8 cellular contexts compared by ENCODE assay signal in the genomic region with DNA sequence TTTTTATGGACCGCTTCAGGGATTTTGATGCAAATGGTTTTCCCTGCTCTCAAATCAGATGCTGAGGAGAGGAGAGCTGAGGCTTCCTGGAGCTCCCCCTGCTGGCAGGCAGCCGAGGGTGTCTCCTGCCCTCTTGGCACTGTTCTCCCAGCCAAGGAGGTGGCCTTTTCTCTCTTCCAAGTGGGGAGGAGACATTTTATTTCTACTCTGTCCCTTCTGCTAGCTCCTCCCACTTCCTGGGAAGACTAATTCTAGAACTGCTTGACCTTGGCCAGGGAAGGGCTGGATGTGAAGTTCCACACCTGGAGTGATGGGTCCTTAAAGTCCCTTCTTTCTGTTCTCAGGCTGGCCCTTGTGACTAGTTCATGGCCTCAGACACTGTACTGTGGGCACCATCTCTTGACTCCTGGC. TPM values are rescaled to one million over a fixed set of nuclear protein-coding genes. Genes with fewer than 3 reads are reported as not detected.
A peak's percentile ranks its signal among the peaks of the same experiment; 100 is the strongest.
DNase-seq lines count a peak whose midpoint lies in the region; ATAC-seq and TF ChIP-seq lines count a peak whose summit lies in the region.

No MANE protein-coding gene starts in this region.

- DNase-seq in G401 (ENCODE audit: low spot score) (peak; percentile 87), MG63 (peak; percentile 82), T-helper 17 cell (peak; percentile 59 to 74 (median 64)), right cardiac atrium (peak; percentile 92 to 96 (median 96)), retina (peak; percentile 82), vagina (ENCODE audit: extremely low spot score in 2 of 2) (no peak)

- H3K4me1 ChIP-seq in right cardiac atrium (ENCODE audit: control insufficient read depth, insufficient read depth, low read length) (peaks cover 31% of the 10 kb centered on the region), vagina (peaks cover 98% of the 10 kb centered on the region)

- H3K27ac ChIP-seq in angular gyrus (ENCODE audit: low read depth, low read length) = peak overlapping the region; percentile 100
- peak overlapping the region; percentile 95 for H3K27ac ChIP-seq in right cardiac atrium (ENCODE audit: low read length)
- peak overlapping the region; percentile 100 for H3K27ac ChIP-seq in vagina

- peak overlapping the region; percentile 45 for H3K4me3 Mint-ChIP-seq in T-helper 17 cell

- H3K4me1 Mint-ChIP-seq in T-helper 17 cell = peaks cover 18% of the 10 kb centered on the region

- peak in 1 of 2 donors; percentile 31 for TF ChIP-seq POLR2A in vagina (IDR thresholded peaks at IDR 0.05)

- in situ Hi-C loops in G401 (cut with HindIII; ENCODE audit: low sequenced_read_pairs) = no loop called here

- H3K9me3 ChIP-seq in MG63 = no peaks in the 10 kb centered on the region
- H3K9me3 ChIP-seq in T-helper 17 cell (ENCODE audit: control insufficient read depth, low read length, poor library complexity, severe bottlenecking) = no peaks in the 10 kb centered on the region
- no peaks in the 10 kb centered on the region for H3K9me3 ChIP-seq in right cardiac atrium (ENCODE audit: control insufficient read depth, low read length)
- no peaks in the 10 kb centered on the region for H3K9me3 ChIP-seq in vagina

- intact Hi-C loops in right cardiac atrium (cut with DNase I) (loop anchor here in 2 of 4 donors (5.0 to 10.0 kb wide), 2 partner anchors 342 to 354 kb away; no protein-coding TSS in a partner anchor), vagina (cut with DNase I) (loop anchor here (5.0 to 10.0 kb wide), 2 partner anchors 174 to 422 kb away; no protein-coding TSS in a partner anchor)

- H3K4me3 ChIP-seq in MG63 = no peak overlapping the region
- H3K4me3 ChIP-seq in right cardiac atrium (ENCODE audit: low read length) = no peak overlapping the region
- no peak overlapping the region for H3K4me3 ChIP-seq in vagina

- TF ChIP-seq CTCF in vagina (IDR thresholded peaks at IDR 0.05) = peak; percentile 40 to 69 (median 52)

- no peaks in the 10 kb centered on the region for H3K27me3 Mint-ChIP-seq in T-helper 17 cell

- peak overlapping the region; percentile 97 for H3K27ac Mint-ChIP-seq in T-helper 17 cell

- 3% methylated on average over 2 of the region's 2 CpGs for WGBS in right cardiac atrium

- H3K27me3 ChIP-seq in MG63 = no peaks in the 10 kb centered on the region
- H3K27me3 ChIP-seq in right cardiac atrium (ENCODE audit: control insufficient read depth, insufficient read depth) = no peaks in the 10 kb centered on the region
- H3K27me3 ChIP-seq in vagina = no peaks in the 10 kb centered on the region

- peak; percentile 29 for ATAC-seq in T-helper 17 cell
- ATAC-seq in right cardiac atrium = peak; percentile 11 to 48
- no peak for ATAC-seq in HG03457 (IDR thresholded peaks at IDR 0.05; ENCODE audit: unreplicated experiment)

- H3K36me3 Mint-ChIP-seq in T-helper 17 cell (ENCODE audit: low read depth) = no peaks in the 10 kb centered on the region

- peaks cover 37% of the 10 kb centered on the region for H3K36me3 ChIP-seq in MG63
- peaks cover 0 to 7% of the 10 kb centered on the region in 2 donors for H3K36me3 ChIP-seq in vagina

RNA-seq across cellular contexts. Expression of a gene that starts 31.8 kb away (rescaled TPM):
- total RNA-seq in G401 (2014; rRNA removed; shearing (Covaris generic)) = 215 and 261 TPM in 2 replicates
- 76.3 and 127 TPM in 2 replicates for total RNA-seq in MG63 (2014; rRNA removed; shearing (Covaris generic); ENCODE audit: low replicate concordance)
- total RNA-seq in T-helper 17 cell = 10 to 100 TPM; 49.8 to 50.0 TPM
- 100 to 1,000 TPM; 115 to 170 (median 144) TPM for total RNA-seq in right cardiac atrium
- polyA plus RNA-seq in right cardiac atrium = 147 TPM
- total RNA-seq in vagina = 46.2 TPM

RNA-seq across cellular contexts. Expression of a gene that starts 32.4 kb away (rescaled TPM):
- 21.5 and 22.7 TPM in 2 replicates for total RNA-seq in G401 (2014; rRNA removed; shearing (Covaris generic))
- total RNA-seq in MG63 (2014; rRNA removed; shearing (Covaris generic); ENCODE audit: low replicate concordance) = 16.3 and 17.5 TPM in 2 replicates
- 10 to 100 TPM; 12.9 to 23.3 TPM for total RNA-seq in T-helper 17 cell
- total RNA-seq in right cardiac atrium = 10 to 100 TPM; 47.0 to 69.9 (median 56.8) TPM
- 63.3 TPM for polyA plus RNA-seq in right cardiac atrium
- total RNA-seq in vagina = 59.9 TPM

RNA-seq across cellular contexts. Expression of a gene that starts 35.0 kb away (rescaled TPM):
- 92.7 and 121 TPM in 2 replicates for total RNA-seq in G401 (2014; rRNA removed; shearing (Covaris generic))
- total RNA-seq in MG63 (2014; rRNA removed; shearing (Covaris generic); ENCODE audit: low replicate concordance) = 15.7 and 21.7 TPM in 2 replicates
- total RNA-seq in T-helper 17 cell (1 to 10 TPM; 2.4 to 3.1 TPM), right cardiac atrium (1 to 10 TPM; 6.7 to 9.4 (median 8.7) TPM), vagina (34.4 TPM)
- polyA plus RNA-seq in right cardiac atrium = 10.4 TPM

Comparison
In these comparisons a context has a peak if more than half of its experiments do, and no peak if none do; other contexts are left out.
1. DNase-seq: peak in G401 (single experiment), MG63 (single experiment), T-helper 17 cell (3 of 3), right cardiac atrium (3 of 3) and retina (single experiment); none in vagina (0 of 2).
2. Peak in every context shown above with its lines, with median percentiles within 50 percentile points of each other: H3K27ac ChIP-seq.